Comparison of ENCODE assay signal across 24 cellular contexts in genomic region chr12:4039927-4040326, GRCh38.
DNase-seq lines count a peak whose midpoint lies in the region; ATAC-seq and TF ChIP-seq lines count a peak whose summit lies in the region.
"Had no signal": no experiment of that assay in that cellular context is flagged by ENCODE, and none has a peak within 500 bp of the region (broad histone marks: within the 10 kb centered on the region; RNA-seq: fewer than 3 reads in every experiment).

No MANE protein-coding gene starts in this region.

- H3K27me3 ChIP-seq in PC-3 (ENCODE audit: low read length): peaks cover 30% of the 10 kb centered on the region
- no peaks in the 10 kb centered on the region for H3K27me3 ChIP-seq in MG63
- no peaks in the 10 kb centered on the region for H3K27me3 ChIP-seq in smooth muscle cell (ENCODE audit: low read depth)

- no peaks in the 10 kb centered on the region for H3K9me3 Mint-ChIP-seq in activated T-cell treated with anti-CD3 and anti-CD28 coated beads, Interleukin-2, amount 50 U/mL, for 72 hours
- H3K9me3 Mint-ChIP-seq in stimulated activated effector memory CD8-positive, alpha-beta T cell treated with anti-CD3 and anti-CD28 coated beads, Interleukin-12 subunit alpha, Interleukin-12 subunit beta, amount 100 ng/mL, for 72 hours: no peaks in the 10 kb centered on the region
- H3K9me3 Mint-ChIP-seq in activated naive CD8-positive, alpha-beta T cell treated with anti-CD3 and anti-CD28 coated beads, Interleukin-2, amount 50 U/mL, for 24 hours: no peaks in the 10 kb centered on the region
- H3K9me3 Mint-ChIP-seq: CD8-positive, alpha-beta memory T cell; IgD-negative memory B cell had no signal

- POLR2A ChIA-PET in PC-3 (lab: Charles Lee; ENCODE audit: unreplicated experiment): no interaction called here

- no peaks in the 10 kb centered on the region for H3K27me3 Mint-ChIP-seq in activated T-cell treated with anti-CD3 and anti-CD28 coated beads, Interleukin-2, amount 50 U/mL, for 72 hours (ENCODE audit: low read depth)
- H3K27me3 Mint-ChIP-seq in activated naive CD8-positive, alpha-beta T cell treated with anti-CD3 and anti-CD28 coated beads, Interleukin-2, amount 50 U/mL, for 24 hours: no peaks in the 10 kb centered on the region

- H3K9me3 ChIP-seq in PC-3 (ENCODE audit: low read length) (no peaks in the 10 kb centered on the region), MG63 (no peaks in the 10 kb centered on the region), smooth muscle cell (replicated peaks; ENCODE audit: low read depth) (no peaks in the 10 kb centered on the region)
- H3K9me3 ChIP-seq: HAP-1, SK-N-SH had no signal

- TF ChIP-seq CTCF in PC-3 (conservative IDR thresholded peaks at IDR 0.05; ENCODE audit: low read depth, low read length) (no peak), smooth muscle cell (IDR thresholded peaks at IDR 0.05; ENCODE audit: borderline replicate concordance, insufficient read depth, poor library complexity, severe bottlenecking) (no peak)

- no peak overlapping the region for H3K4me3 ChIP-seq in PC-3 (ENCODE audit: low read length)
- H3K4me3 ChIP-seq in MG63: no peak overlapping the region
- H3K4me3 ChIP-seq in smooth muscle cell: no peak overlapping the region
- H3K4me3 ChIP-seq: HAP-1, PC-9 had no signal

- H3K36me3 ChIP-seq in PC-3 (ENCODE audit: low read depth, low read length) (no peaks in the 10 kb centered on the region), MG63 (no peaks in the 10 kb centered on the region), smooth muscle cell (ENCODE audit: low read depth) (no peaks in the 10 kb centered on the region)
- H3K36me3 ChIP-seq: HAP-1 had no signal

- no peaks in the 10 kb centered on the region for H3K4me1 ChIP-seq in PC-3 (ENCODE audit: insufficient read depth, low read length)
- no peaks in the 10 kb centered on the region for H3K4me1 ChIP-seq in smooth muscle cell (ENCODE audit: low read depth)
- H3K4me1 ChIP-seq: HAP-1 had no signal

- H3K27ac ChIP-seq in PC-3 (ENCODE audit: low read length) (no peak overlapping the region), epithelial cell of prostate (peak overlapping the region; percentile 14), smooth muscle cell (ENCODE audit: low read depth) (no peak overlapping the region)
- H3K27ac ChIP-seq: C4-2B, PC-9, RWPE1 had no signal

- no peaks in the 10 kb centered on the region for H3K36me3 Mint-ChIP-seq in activated T-cell treated with anti-CD3 and anti-CD28 coated beads, Interleukin-2, amount 50 U/mL, for 72 hours (ENCODE audit: insufficient read depth in 2 of 2)
- H3K36me3 Mint-ChIP-seq in stimulated activated effector memory CD8-positive, alpha-beta T cell treated with anti-CD3 and anti-CD28 coated beads, Interleukin-12 subunit alpha, Interleukin-12 subunit beta, amount 100 ng/mL, for 72 hours: no peaks in the 10 kb centered on the region
- H3K36me3 Mint-ChIP-seq in activated naive CD8-positive, alpha-beta T cell treated with anti-CD3 and anti-CD28 coated beads, Interleukin-2, amount 50 U/mL, for 24 hours (ENCODE audit: low read depth): no peaks in the 10 kb centered on the region
- H3K36me3 Mint-ChIP-seq: IgD-negative memory B cell had no signal

- no peaks in the 10 kb centered on the region for H3K4me1 Mint-ChIP-seq in activated T-cell treated with anti-CD3 and anti-CD28 coated beads, Interleukin-2, amount 50 U/mL, for 72 hours (ENCODE audit: low read depth)
- no peaks in the 10 kb centered on the region for H3K4me1 Mint-ChIP-seq in stimulated activated effector memory CD8-positive, alpha-beta T cell treated with anti-CD3 and anti-CD28 coated beads, Interleukin-12 subunit alpha, Interleukin-12 subunit beta, amount 100 ng/mL, for 72 hours
- peaks cover 3% of the 10 kb centered on the region for H3K4me1 Mint-ChIP-seq in activated naive CD8-positive, alpha-beta T cell treated with anti-CD3 and anti-CD28 coated beads, Interleukin-2, amount 50 U/mL, for 24 hours
- H3K4me1 Mint-ChIP-seq: CD8-positive, alpha-beta memory T cell had no signal

- no peak overlapping the region for H3K27ac Mint-ChIP-seq in activated T-cell treated with anti-CD3 and anti-CD28 coated beads, Interleukin-2, amount 50 U/mL, for 72 hours
- H3K27ac Mint-ChIP-seq in stimulated activated effector memory CD8-positive, alpha-beta T cell treated with anti-CD3 and anti-CD28 coated beads, Interleukin-12 subunit alpha, Interleukin-12 subunit beta, amount 100 ng/mL, for 72 hours: no peak overlapping the region
- no peak overlapping the region for H3K27ac Mint-ChIP-seq in activated naive CD8-positive, alpha-beta T cell treated with anti-CD3 and anti-CD28 coated beads, Interleukin-2, amount 50 U/mL, for 24 hours
- H3K27ac Mint-ChIP-seq: CD8-positive, alpha-beta memory T cell; IgD-negative memory B cell had no signal

- H3K4me2 ChIP-seq in PC-3 (ENCODE audit: low read length): no peak overlapping the region
- no peak overlapping the region for H3K4me2 ChIP-seq in smooth muscle cell
- H3K4me2 ChIP-seq: PC-9, SK-N-SH had no signal

- H4K20me1 ChIP-seq in PC-3 (ENCODE audit: low read length) (no peaks in the 10 kb centered on the region), smooth muscle cell (ENCODE audit: low read depth) (no peaks in the 10 kb centered on the region)

- H3K9ac ChIP-seq in PC-3 (ENCODE audit: low read length) (no peak overlapping the region), smooth muscle cell (ENCODE audit: low read depth) (no peak overlapping the region)
- H3K9ac ChIP-seq: SK-N-SH had no signal

- DNase-seq in activated T-cell treated with anti-CD3 and anti-CD28 coated beads, Interleukin-2, amount 50 U/mL, for 72 hours: no peak
- DNase-seq in activated T-cell treated with anti-CD3 and anti-CD28 coated beads for 4 hours: no peak
- DNase-seq in PC-3: peak; percentile 43
- no peak for DNase-seq in epithelial cell of prostate (ENCODE audit: low read depth, low spot score)
- no peak for DNase-seq in stimulated activated effector memory CD8-positive, alpha-beta T cell treated with anti-CD3 and anti-CD28 coated beads, Interleukin-12 subunit alpha, Interleukin-12 subunit beta, amount 100 ng/mL, for 72 hours (ENCODE audit: low spot score in 2 of 2)
- no peak for DNase-seq in MG63
- no peak for DNase-seq in smooth muscle cell (lab: John Stamatoyannopoulos, UW; ENCODE audit: unreplicated experiment)
- DNase-seq in activated naive CD8-positive, alpha-beta T cell treated with anti-CD3 and anti-CD28 coated beads, Interleukin-2, amount 50 U/mL, for 24 hours: no peak
- DNase-seq: AML-193; Calu3; CD8-positive, alpha-beta memory T cell; GF-D8; MV-4-11; NCI-H1417; NCI-H1694 treated with DMSO at 0.1 percent for 48 hours; NCI-H446; NCI-H526; PC-9; SIG-M5; SK-N-SH had no signal

- CTCF ChIA-PET in PC-3 (lab: Charles Lee): interaction anchor here (0.6 kb wide), 1 partner anchor 388 kb away, joined by 3 read pairs; no protein-coding TSS in a partner anchor

- H3K79me2 ChIP-seq in PC-3 (ENCODE audit: low read length): no peaks in the 10 kb centered on the region
- H3K79me2 ChIP-seq in smooth muscle cell (ENCODE audit: low read depth): no peaks in the 10 kb centered on the region

- no peak overlapping the region for H3K4me3 Mint-ChIP-seq in activated T-cell treated with anti-CD3 and anti-CD28 coated beads, Interleukin-2, amount 50 U/mL, for 72 hours
- no peak overlapping the region for H3K4me3 Mint-ChIP-seq in stimulated activated effector memory CD8-positive, alpha-beta T cell treated with anti-CD3 and anti-CD28 coated beads, Interleukin-12 subunit alpha, Interleukin-12 subunit beta, amount 100 ng/mL, for 72 hours
- H3K4me3 Mint-ChIP-seq in activated naive CD8-positive, alpha-beta T cell treated with anti-CD3 and anti-CD28 coated beads, Interleukin-2, amount 50 U/mL, for 24 hours: no peak overlapping the region
- H3K4me3 Mint-ChIP-seq: CD8-positive, alpha-beta memory T cell; IgD-negative memory B cell had no signal

- H3F3A ChIP-seq in PC-3 (ENCODE audit: low read length, unreplicated experiment): no peaks in the 10 kb centered on the region
- no peaks in the 10 kb centered on the region for H3F3A ChIP-seq in smooth muscle cell (ENCODE audit: low read depth)

- BruUV-seq in PC-3 (replicated peaks; lab: Mats Ljungman, UMichigan): no TSS peak

- intact Hi-C loops in PC-3 (cut with micrococcal nuclease): no loop called here

- WGBS in smooth muscle cell (ENCODE audit: low lambda C conversion rate): 90% methylated on average over 2 of the region's 2 CpGs

- H3K9me2 ChIP-seq in PC-3 (replicated peaks; ENCODE audit: low read length): no peaks in the 10 kb centered on the region
- H3K9me2 ChIP-seq: SK-N-SH had no signal

- ATAC-seq in activated T-cell treated with anti-CD3 and anti-CD28 coated beads, Interleukin-2, amount 50 U/mL, for 72 hours (replicated peaks in 1 of 2): peak; percentile 25 to 76
- peak; percentile 27; the same call in 1 of the 2 replicates for ATAC-seq in PC-3
- ATAC-seq in stimulated activated effector memory CD8-positive, alpha-beta T cell treated with anti-CD3 and anti-CD28 coated beads, Interleukin-12 subunit alpha, Interleukin-12 subunit beta, amount 100 ng/mL, for 72 hours: peak; percentile 54
- ATAC-seq in activated naive CD8-positive, alpha-beta T cell treated with anti-CD3 and anti-CD28 coated beads, Interleukin-2, amount 50 U/mL, for 24 hours: no peak

- H2AFZ ChIP-seq in PC-3 (ENCODE audit: low read length) (no peak overlapping the region), smooth muscle cell (ENCODE audit: low read depth) (no peak overlapping the region)
- H2AFZ ChIP-seq: PC-9 had no signal
